7 cellular contexts compared by ENCODE assay signal in the genomic region with DNA sequence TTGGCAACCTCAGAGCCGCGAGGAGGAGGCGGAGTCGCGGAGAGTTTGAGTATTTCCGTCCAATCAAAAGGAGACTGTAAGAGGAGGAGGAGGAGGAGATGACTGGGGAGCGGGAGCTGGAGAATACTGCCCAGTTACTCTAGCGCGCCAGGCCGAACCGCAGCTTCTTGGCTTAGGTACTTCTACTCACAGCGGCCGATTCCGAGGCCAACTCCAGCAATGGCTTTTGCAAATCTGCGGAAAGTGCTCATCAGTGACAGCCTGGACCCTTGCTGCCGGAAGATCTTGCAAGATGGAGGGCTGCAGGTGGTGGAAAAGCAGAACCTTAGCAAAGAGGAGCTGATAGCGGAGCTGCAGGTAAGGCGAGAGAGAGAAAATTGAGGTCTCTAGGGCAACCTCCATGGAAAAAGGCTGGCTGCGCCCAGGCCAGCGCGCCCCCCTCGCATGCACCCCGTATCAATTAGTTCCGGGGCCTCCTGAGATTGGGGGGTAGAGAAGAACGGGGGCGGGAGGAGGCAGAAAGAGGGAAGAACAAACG. TPM values are rescaled to one million over a fixed set of nuclear protein-coding genes. Genes with fewer than 3 reads are reported as not detected.
DNase-seq lines count a peak whose midpoint lies in the region; ATAC-seq, FAIRE-seq and TF ChIP-seq lines count a peak whose summit lies in the region.

A gene (plus strand): TSS at position 131 of the 538 bp plus-strand sequence. CDS start 89 bp downstream, at position 220.

- H3K27ac ChIP-seq in effector memory CD4-positive, alpha-beta T cell (ENCODE audit: insufficient read depth, low read length, poor library complexity, severe bottlenecking): no peak within 1 kb of the TSS

- no peaks in the 10 kb centered on the region for H3K27me3 ChIP-seq in effector memory CD4-positive, alpha-beta T cell (replicated peaks; ENCODE audit: control insufficient read depth, insufficient read depth, low read length, poor library complexity, severe bottlenecking)

- H3K9me3 ChIP-seq in effector memory CD4-positive, alpha-beta T cell (ENCODE audit: control insufficient read depth, low read length): no peaks in the 10 kb centered on the region

- peak; percentile 51 for DNase-seq in GM12892 (ENCODE audit: insufficient read length)
- DNase-seq in NCI-H2171 (lab: John Stamatoyannopoulos, UW): peak; percentile 77
- DNase-seq in activated CD4-positive, alpha-beta T cell treated with anti-CD3 and anti-CD28 coated beads for 48 hours: peak; percentile 80
- DNase-seq in effector memory CD4-positive, alpha-beta T cell: no peak
- peak; percentile 79 for DNase-seq in medulla oblongata (ENCODE audit: extremely low spot score)
- peak; percentile 4 for DNase-seq in stimulated activated CD8-positive, alpha-beta memory T cell treated with anti-CD3 and anti-CD28 coated beads, Interleukin-12 subunit alpha, Interleukin-12 subunit beta, amount 100 ng/mL, for 1 hour (ENCODE audit: low read depth)

- TF ChIP-seq POLR2A in GM12892 (IDR thresholded peaks at IDR 0.05; ENCODE audit: low read depth, low read length): peak; percentile 39; the same call in 1 of the 2 replicates

- ATAC-seq in HG02885 (IDR thresholded peaks at IDR 0.05; ENCODE audit: poor library complexity, unreplicated experiment): peak; percentile 85

- peak within 1 kb of the TSS; percentile 59 for H3K4me3 ChIP-seq in effector memory CD4-positive, alpha-beta T cell (ENCODE audit: insufficient read depth, low read depth, low read length, poor library complexity, severe bottlenecking)

- no peaks in the 10 kb centered on the region for H3K36me3 ChIP-seq in effector memory CD4-positive, alpha-beta T cell (ENCODE audit: control insufficient read depth, insufficient read depth, low read length)

- no peak for FAIRE-seq in GM12892 (lab: Jason Lieb, UNC)

- H3K4me1 ChIP-seq in effector memory CD4-positive, alpha-beta T cell (ENCODE audit: control insufficient read depth, insufficient read depth, low read length, poor library complexity, severe bottlenecking): no peaks in the 10 kb centered on the region

RNA-seq across cellular contexts. Expression of the gene that starts here (rescaled TPM):
- 17.4 TPM for polyA plus RNA-seq in GM12892 (2012; ENCODE audit: missing spikeins)

Comparison
In these comparisons a context has a peak if more than half of its experiments do, and no peak if none do; other contexts are left out.
1. DNase-seq: peak in GM12892 (single experiment), NCI-H2171 (single experiment), activated CD4-positive, alpha-beta T cell treated with anti-CD3 and anti-CD28 coated beads for 48 hours (single experiment), medulla oblongata (single experiment) and stimulated activated CD8-positive, alpha-beta memory T cell treated with anti-CD3 and anti-CD28 coated beads, Interleukin-12 subunit alpha, Interleukin-12 subunit beta, amount 100 ng/mL, for 1 hour (single experiment); none in effector memory CD4-positive, alpha-beta T cell (0 of 3).